In the genomic region with DNA sequence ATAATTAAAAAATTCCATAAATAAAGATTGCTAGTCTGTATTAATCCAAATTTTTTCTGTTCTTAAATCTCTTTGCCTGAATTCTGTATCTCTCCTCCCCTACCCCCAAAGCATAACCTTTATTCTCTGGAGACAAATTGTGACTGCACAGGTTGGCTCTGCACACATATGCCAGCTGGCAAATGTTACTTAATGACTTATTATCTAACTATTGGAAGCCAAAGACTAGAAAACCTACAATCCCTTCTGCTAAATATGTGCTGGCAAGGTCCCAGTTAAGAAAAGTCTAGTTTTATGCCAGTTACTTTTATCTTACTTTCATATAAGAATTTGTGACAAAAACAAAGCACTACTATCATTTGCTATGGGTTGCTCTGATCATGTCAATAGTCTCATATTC, we compare ENCODE assay signal across 24 cellular contexts.
"Had no signal": no experiment of that assay in that cellular context is flagged by ENCODE, and none has a peak within 500 bp of the region (broad histone marks: within the 10 kb centered on the region; RNA-seq: fewer than 3 reads in every experiment).

No MANE protein-coding gene starts in this region.

- H3K4me3 Mint-ChIP-seq: activated CD4-positive, alpha-beta T cell treated with anti-CD3 and anti-CD28 coated beads for 36 hours; activated CD8-positive, alpha-beta T cell treated with anti-CD3 and anti-CD28 coated beads for 36 hours; activated naive CD8-positive, alpha-beta T cell treated with anti-CD3 and anti-CD28 coated beads, Interleukin-2, amount 10 ng/mL, durations not matched to agents 7 days and 5 days; activated T-cell treated with anti-CD3 and anti-CD28 coated beads, Interleukin-2, amount 50 U/mL, for 72 hours; brain; central memory CD8-positive, alpha-beta T cell; IgD-negative memory B cell had no signal

- DNase-seq: activated CD4-positive, alpha-beta T cell treated with anti-CD3 and anti-CD28 coated beads for 36 hours; activated CD4-positive, alpha-beta T cell treated with anti-CD3 and anti-CD28 coated beads, Interleukin-2, amount 50 U/mL, for 1 hour; activated CD4-positive, CD25-positive, alpha-beta regulatory T cell; activated CD8-positive, alpha-beta memory T cell treated with anti-CD3 and anti-CD28 coated beads, Interleukin-2, amount 50 U/mL, for 4 hours; activated CD8-positive, alpha-beta T cell treated with anti-CD3 and anti-CD28 coated beads for 36 hours; activated naive CD4-positive, alpha-beta T cell treated with anti-CD3 and anti-CD28 coated beads, Interleukin-2, amount 50 U/mL, for 16 hours; activated naive CD8-positive, alpha-beta T cell treated with anti-CD3 and anti-CD28 coated beads, Interleukin-2, amount 10 ng/mL, durations not matched to agents 7 days and 5 days; activated T-cell treated with anti-CD3 and anti-CD28 coated beads, Interleukin-2, amount 50 U/mL, for 72 hours; adrenal gland; anterior cingulate cortex; KG1; NCI-H1092; NCI-H1417; NCI-H2029; NCI-H2107; NCI-H526 treated with DMSO at 0.1 percent for 48 hours; OCI-M1; RPMI8226; T-helper 1 cell had no signal

- H3K4me1 Mint-ChIP-seq: activated CD4-positive, alpha-beta T cell treated with anti-CD3 and anti-CD28 coated beads for 36 hours; activated naive CD8-positive, alpha-beta T cell treated with anti-CD3 and anti-CD28 coated beads, Interleukin-2, amount 10 ng/mL, durations not matched to agents 7 days and 5 days; brain; central memory CD8-positive, alpha-beta T cell; IgD-negative memory B cell had no signal

- H3K27me3 Mint-ChIP-seq: activated CD4-positive, alpha-beta T cell treated with anti-CD3 and anti-CD28 coated beads for 36 hours; activated CD8-positive, alpha-beta T cell treated with anti-CD3 and anti-CD28 coated beads for 36 hours; activated naive CD8-positive, alpha-beta T cell treated with anti-CD3 and anti-CD28 coated beads, Interleukin-2, amount 10 ng/mL, durations not matched to agents 7 days and 5 days; central memory CD8-positive, alpha-beta T cell had no signal

- H3K9me3 Mint-ChIP-seq: activated CD8-positive, alpha-beta T cell treated with anti-CD3 and anti-CD28 coated beads for 36 hours; activated naive CD8-positive, alpha-beta T cell treated with anti-CD3 and anti-CD28 coated beads, Interleukin-2, amount 10 ng/mL, durations not matched to agents 7 days and 5 days; brain had no signal

- H3K36me3 Mint-ChIP-seq: activated naive CD8-positive, alpha-beta T cell treated with anti-CD3 and anti-CD28 coated beads, Interleukin-2, amount 10 ng/mL, durations not matched to agents 7 days and 5 days; brain; IgD-negative memory B cell had no signal

- H3K27ac Mint-ChIP-seq: activated CD4-positive, alpha-beta T cell treated with anti-CD3 and anti-CD28 coated beads for 36 hours; activated CD8-positive, alpha-beta T cell treated with anti-CD3 and anti-CD28 coated beads for 36 hours; activated naive CD8-positive, alpha-beta T cell treated with anti-CD3 and anti-CD28 coated beads, Interleukin-2, amount 10 ng/mL, durations not matched to agents 7 days and 5 days; activated T-cell treated with anti-CD3 and anti-CD28 coated beads, Interleukin-2, amount 50 U/mL, for 72 hours; brain; IgD-negative memory B cell had no signal

- ATAC-seq: activated CD4-positive, alpha-beta T cell treated with anti-CD3 and anti-CD28 coated beads for 36 hours; activated CD8-positive, alpha-beta T cell treated with anti-CD3 and anti-CD28 coated beads for 36 hours; activated T-cell treated with anti-CD3 and anti-CD28 coated beads, Interleukin-2, amount 50 U/mL, for 72 hours; Panc1; Right ventricle myocardium inferior had no signal
